In genomic region chr11:59833602-59834001, GRCh38 we compare ENCODE assay signal across 1 cellular context.
A peak's percentile ranks its signal among the peaks of the same experiment; 100 is the strongest.
TF ChIP-seq lines count a peak whose summit lies in the region.

No MANE protein-coding gene starts in this region.

TF ChIP-seq in HepG2, 621 proteins besides CTCF, POLR2A, EP300 and RAD21:
- TF ChIP-seq NFE2L2 (IDR thresholded peaks at IDR 0.05; ENCODE audit: low read length): peak; percentile 68
- TF ChIP-seq ZNF260 (CRISPR knock-in tag; IDR thresholded peaks at IDR 0.05; ENCODE audit: borderline replicate concordance, low read depth): no peak
- TF ChIP-seq ZNF552 (CRISPR knock-in tag; IDR thresholded peaks at IDR 0.05; ENCODE audit: borderline replicate concordance): no peak
